In genomic region chr6:49849121-49849907, GRCh38 we compare ENCODE assay signal across 8 cellular contexts. TPM values are rescaled to one million over a fixed set of nuclear protein-coding genes. Genes with fewer than 3 reads are reported as not detected.
A peak's percentile ranks its signal among the peaks of the same experiment; 100 is the strongest.
DNase-seq lines count a peak whose midpoint lies in the region; ATAC-seq, FAIRE-seq and TF ChIP-seq lines count a peak whose summit lies in the region.

No MANE protein-coding gene starts in this region.

- H4K20me1 ChIP-seq in keratinocyte (ENCODE audit: control insufficient read depth, extremely low read depth, insufficient read depth, low read length), result no peaks in the 10 kb centered on the region

- H3K36me3 ChIP-seq in body of pancreas (replicated peaks in 1 of 2; ENCODE audit: insufficient read depth in 1 of 2, low read depth in 2 of 2), result no peaks in the 10 kb centered on the region
- H3K36me3 ChIP-seq in keratinocyte (ENCODE audit: control insufficient read depth in 2 of 2, extremely low read depth in 1 of 2, insufficient read depth in 2 of 2, low read length in 2 of 2), result no peaks in the 10 kb centered on the region
- no peaks in the 10 kb centered on the region for H3K36me3 ChIP-seq in upper lobe of left lung

- TF ChIP-seq CTCF in body of pancreas (IDR thresholded peaks at IDR 0.05) (peak; percentile 42 to 81 (median 74)), keratinocyte (optimal IDR thresholded peaks at IDR 0.05 in 1 of 3, IDR thresholded peaks at IDR 0.05 in 1 of 3, conservative IDR thresholded peaks at IDR 0.05 in 1 of 3; ENCODE audit: extremely low read depth in 1 of 3, insufficient read depth in 2 of 3, low read length in 3 of 3) (peak in 1 of 3 experiments; percentile 40), upper lobe of left lung (IDR thresholded peaks at IDR 0.05) (peak; percentile 47 to 70 (median 65))

- 15 to 22% methylated on average over 4 of the region's 4 CpGs for WGBS in body of pancreas, 2 donors
- 29 to 39% methylated on average over 4 of the region's 4 CpGs for WGBS in upper lobe of left lung, 2 donors

- H3K9ac ChIP-seq in keratinocyte (ENCODE audit: control insufficient read depth, extremely low read depth, insufficient read depth, low read length), result no peak overlapping the region

- H3K4me3 ChIP-seq in body of pancreas (no peak overlapping the region), keratinocyte (ENCODE audit: control insufficient read depth in 2 of 3, extremely low read depth in 1 of 3, insufficient read depth in 2 of 3, low read depth in 1 of 3, low read length in 3 of 3) (no peak overlapping the region), upper lobe of left lung (no peak overlapping the region)

- H3K9me3 ChIP-seq in body of pancreas (no peaks in the 10 kb centered on the region), keratinocyte (ENCODE audit: control insufficient read depth, low read depth, low read length) (no peaks in the 10 kb centered on the region), upper lobe of left lung (no peaks in the 10 kb centered on the region)

- H3K27ac ChIP-seq in body of pancreas (no peak overlapping the region), keratinocyte (ENCODE audit: control insufficient read depth, insufficient read depth, low read length) (no peak overlapping the region), upper lobe of left lung (no peak overlapping the region)

- no peak overlapping the region for H2AFZ ChIP-seq in keratinocyte (ENCODE audit: control insufficient read depth, low read length)

- TF ChIP-seq POLR2A in body of pancreas (IDR thresholded peaks at IDR 0.05) (no peak), upper lobe of left lung (IDR thresholded peaks at IDR 0.05) (no peak)

- no peaks in the 10 kb centered on the region for H3K4me1 ChIP-seq in body of pancreas
- no peaks in the 10 kb centered on the region for H3K4me1 ChIP-seq in keratinocyte (ENCODE audit: control insufficient read depth, extremely low read depth, insufficient read depth, low read length)
- H3K4me1 ChIP-seq in upper lobe of left lung, result no peaks in the 10 kb centered on the region

- dilution Hi-C loops in keratinocyte (cut with MboI; ENCODE audit: extremely low pct_ligation_motif_present, low sequenced_read_pairs), result loop anchor here (25.0 kb wide), 1 partner anchor 212 kb away; the partner anchor contains the start of gene RHAG

- peak; percentile 69 for FAIRE-seq in keratinocyte (lab: Jason Lieb, UNC)

- no peaks in the 10 kb centered on the region for H3K79me2 ChIP-seq in keratinocyte (ENCODE audit: control insufficient read depth, insufficient read depth, low read length)

- H3K9me1 ChIP-seq in keratinocyte (ENCODE audit: control insufficient read depth, extremely low read depth, insufficient read depth, low read length), result no peaks in the 10 kb centered on the region

- intact Hi-C loops in body of pancreas (cut with DNase I), result no loop called here

- DNase-seq in DMS53 treated with DMSO at 0.1 percent for 48 hours (lab: John Stamatoyannopoulos, UW; ENCODE audit: unreplicated experiment) (peak; percentile 77), NCI-H446 treated with DMSO at 0.1 percent for 48 hours (lab: John Stamatoyannopoulos, UW) (peak; percentile 24), body of pancreas (peak in 1 of 4 donors; percentile 18), keratinocyte (ENCODE audit: low read depth, low spot score) (no peak), upper lobe of left lung (no peak)
- DNase-seq in activated naive CD4-positive, alpha-beta T cell (lab: John Stamatoyannopoulos, UW), result no peak

- no peak overlapping the region for H3K4me2 ChIP-seq in keratinocyte (ENCODE audit: control insufficient read depth, extremely low read depth, insufficient read depth, low read depth, low read length)

- H3K27me3 ChIP-seq in body of pancreas (no peaks in the 10 kb centered on the region), keratinocyte (ENCODE audit: control insufficient read depth, extremely low read depth, insufficient read depth, low read length) (no peaks in the 10 kb centered on the region), upper lobe of left lung (no peaks in the 10 kb centered on the region)

- ATAC-seq in GM19463 (IDR thresholded peaks at IDR 0.05; ENCODE audit: unreplicated experiment) (peak; percentile 87), HG03439 (IDR thresholded peaks at IDR 0.05; ENCODE audit: unreplicated experiment) (peak; percentile 88), body of pancreas (peak; percentile 75), upper lobe of left lung (ENCODE audit: low FRiP score in 2 of 2) (peak in 1 of 2 donors; percentile 68)

- TF ChIP-seq EP300 in upper lobe of left lung (IDR thresholded peaks at IDR 0.05), result no peak

RNA-seq across cellular contexts. Expression of gene CRISP1, which starts 17.0 kb away (rescaled TPM):
- total RNA-seq in body of pancreas (not detected), upper lobe of left lung (not detected)
- not detected in 3 replicates for polyA plus RNA-seq in keratinocyte
- not detected for polyA plus RNA-seq in keratinocyte (2011; ENCODE audit: low read depth)
- polyA plus RNA-seq in keratinocyte (2011; cell fraction: cytosol; rRNA removed), result not detected in 2 replicates
- polyA plus RNA-seq in keratinocyte (2011; cell fraction: nucleus; rRNA removed), result not detected in 2 replicates
- not detected in 2 replicates for polyA plus RNA-seq in keratinocyte (2012; ENCODE audit: low replicate concordance)
- polyA minus RNA-seq in keratinocyte, result not detected in 3 replicates
- not detected for polyA minus RNA-seq in keratinocyte (2011; cell fraction: cytosol; rRNA and poly(A)+ RNA removed)
- polyA minus RNA-seq in keratinocyte (2011; cell fraction: nucleus; rRNA and poly(A)+ RNA removed), result not detected in 2 replicates

Comparison
In these comparisons a context has a peak if more than half of its experiments do, and no peak if none do; other contexts are left out.
1. DNase-seq: peak in DMS53 treated with DMSO at 0.1 percent for 48 hours (single experiment) and NCI-H446 treated with DMSO at 0.1 percent for 48 hours (single experiment); none in keratinocyte (single experiment), upper lobe of left lung (0 of 2) and activated naive CD4-positive, alpha-beta T cell (0 of 4).